Comparison of ENCODE assay signal across 8 cellular contexts in the genomic region with DNA sequence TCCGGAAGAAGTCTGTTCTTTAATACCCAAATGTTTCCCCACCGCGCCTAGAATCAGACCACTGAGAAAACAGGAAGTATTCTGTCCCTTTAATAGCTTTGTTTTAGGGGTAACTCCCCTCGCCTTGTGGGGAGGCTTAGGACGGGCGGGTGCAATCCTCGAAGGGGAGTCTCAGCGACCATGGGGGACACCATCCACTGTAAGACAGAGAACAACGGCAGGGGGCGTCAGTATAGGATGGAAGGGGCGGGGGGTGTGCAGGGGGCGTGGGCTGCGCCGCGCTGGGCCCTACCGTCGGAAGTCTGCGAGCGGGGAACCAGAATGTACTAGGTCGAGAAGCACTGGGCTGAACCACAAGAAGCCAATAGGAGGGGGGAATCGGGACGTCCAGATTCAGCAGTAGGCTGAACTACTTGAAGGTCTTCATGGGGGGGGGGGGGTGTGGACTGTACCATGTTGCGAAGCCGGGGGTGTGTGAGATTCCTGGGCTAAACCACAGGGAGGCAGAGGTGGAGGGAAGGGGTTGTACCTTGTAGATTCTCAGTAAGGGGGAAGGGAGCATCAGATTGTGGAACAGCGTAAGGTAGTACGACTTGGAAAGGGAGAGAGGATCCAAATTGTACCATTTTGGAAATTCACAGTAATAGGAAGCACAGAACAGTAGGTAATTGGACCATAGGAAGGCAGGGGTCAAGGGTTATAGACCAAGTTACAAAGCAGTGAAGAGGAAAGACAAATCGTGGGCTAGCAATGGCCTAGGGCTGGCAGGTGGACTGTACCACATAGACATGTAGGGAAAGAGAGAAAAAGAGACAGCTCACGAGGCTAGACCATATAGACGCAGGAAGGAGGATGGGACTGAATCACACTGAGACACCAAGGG. TPM values are rescaled to one million over a fixed set of nuclear protein-coding genes. Genes with fewer than 3 reads are reported as not detected.
DNase-seq lines count a peak whose midpoint lies in the region; ATAC-seq and TF ChIP-seq lines count a peak whose summit lies in the region.

No MANE protein-coding gene starts in this region.

- peak; percentile 10 for ATAC-seq in GM21423 (IDR thresholded peaks at IDR 0.05; ENCODE audit: unreplicated experiment)
- peak; percentile 38 to 43 for ATAC-seq in activated T-cell treated with anti-CD3 and anti-CD28 coated beads, Interleukin-2, amount 50 U/mL, for 72 hours (replicated peaks in 1 of 2)

- peak overlapping the region; percentile 83 to 98 (median 96) for H3K4me3 Mint-ChIP-seq in IgD-negative memory B cell
- peak overlapping the region; percentile 90 to 92 for H3K4me3 Mint-ChIP-seq in activated T-cell treated with anti-CD3 and anti-CD28 coated beads, Interleukin-2, amount 50 U/mL, for 72 hours
- peak overlapping the region; percentile 86 for H3K4me3 Mint-ChIP-seq in stimulated activated naive CD8-positive, alpha-beta T cell treated with anti-CD3 and anti-CD28 coated beads, Interleukin-15, Interleukin-2, amounts not matched to agents 100 ng/mL and 50 ng/mL, for 24 hours

- DNase-seq in COR-L47 (lab: John Stamatoyannopoulos, UW), result peak; percentile 91
- DNase-seq in OCI-M2 (lab: John Stamatoyannopoulos, UW; ENCODE audit: unreplicated experiment), result peak; percentile 68
- peak; percentile 84 to 88 for DNase-seq in activated T-cell treated with anti-CD3 and anti-CD28 coated beads, Interleukin-2, amount 50 U/mL, for 72 hours
- peak; percentile 98 for DNase-seq in esophagus muscularis mucosa (ENCODE audit: extremely low spot score)
- peak; percentile 90 for DNase-seq in myocyte (ENCODE audit: low read depth)

- H3K27me3 Mint-ChIP-seq in IgD-negative memory B cell, result no peaks in the 10 kb centered on the region
- H3K27me3 Mint-ChIP-seq in activated T-cell treated with anti-CD3 and anti-CD28 coated beads, Interleukin-2, amount 50 U/mL, for 72 hours (ENCODE audit: low read depth), result no peaks in the 10 kb centered on the region
- H3K27me3 Mint-ChIP-seq in stimulated activated naive CD8-positive, alpha-beta T cell treated with anti-CD3 and anti-CD28 coated beads, Interleukin-15, Interleukin-2, amounts not matched to agents 100 ng/mL and 50 ng/mL, for 24 hours, result no peaks in the 10 kb centered on the region

- no peaks in the 10 kb centered on the region for H3K9me3 ChIP-seq in esophagus muscularis mucosa

- H3K36me3 Mint-ChIP-seq in IgD-negative memory B cell, result peaks cover 7% of the 10 kb centered on the region
- H3K36me3 Mint-ChIP-seq in activated T-cell treated with anti-CD3 and anti-CD28 coated beads, Interleukin-2, amount 50 U/mL, for 72 hours (ENCODE audit: insufficient read depth in 2 of 2), result peaks cover 0 to 4% of the 10 kb centered on the region in 2 donors
- H3K36me3 Mint-ChIP-seq in stimulated activated naive CD8-positive, alpha-beta T cell treated with anti-CD3 and anti-CD28 coated beads, Interleukin-15, Interleukin-2, amounts not matched to agents 100 ng/mL and 50 ng/mL, for 24 hours (ENCODE audit: low read depth), result no peaks in the 10 kb centered on the region

- H3K27ac Mint-ChIP-seq in IgD-negative memory B cell, result peak overlapping the region; percentile 84 to 99 (median 98)
- H3K27ac Mint-ChIP-seq in activated T-cell treated with anti-CD3 and anti-CD28 coated beads, Interleukin-2, amount 50 U/mL, for 72 hours, result peak overlapping the region; percentile 74
- H3K27ac Mint-ChIP-seq in stimulated activated naive CD8-positive, alpha-beta T cell treated with anti-CD3 and anti-CD28 coated beads, Interleukin-15, Interleukin-2, amounts not matched to agents 100 ng/mL and 50 ng/mL, for 24 hours, result peak overlapping the region; percentile 97

- H3K36me3 ChIP-seq in esophagus muscularis mucosa, result no peaks in the 10 kb centered on the region

- peak; percentile 1 for TF ChIP-seq EP300 in esophagus muscularis mucosa (IDR thresholded peaks at IDR 0.05)

- H3K9me3 Mint-ChIP-seq in IgD-negative memory B cell, result no peaks in the 10 kb centered on the region
- H3K9me3 Mint-ChIP-seq in activated T-cell treated with anti-CD3 and anti-CD28 coated beads, Interleukin-2, amount 50 U/mL, for 72 hours, result peaks cover 2 to 5% of the 10 kb centered on the region in 2 donors
- no peaks in the 10 kb centered on the region for H3K9me3 Mint-ChIP-seq in stimulated activated naive CD8-positive, alpha-beta T cell treated with anti-CD3 and anti-CD28 coated beads, Interleukin-15, Interleukin-2, amounts not matched to agents 100 ng/mL and 50 ng/mL, for 24 hours

- peaks cover 38 to 61% (median 51%) of the 10 kb centered on the region in 4 donors for H3K4me1 ChIP-seq in esophagus muscularis mucosa

- TF ChIP-seq POLR2A in esophagus muscularis mucosa (IDR thresholded peaks at IDR 0.05; ENCODE audit: low read depth), result peak; percentile 7

- peak overlapping the region; percentile 95 to 100 (median 96) for H3K27ac ChIP-seq in esophagus muscularis mucosa (replicated peaks in 1 of 4)

- no peaks in the 10 kb centered on the region for H3K27me3 ChIP-seq in esophagus muscularis mucosa

- intact Hi-C loops in esophagus muscularis mucosa (cut with DNase I), result no loop called here

- peaks cover 13 to 28% (median 23%) of the 10 kb centered on the region in 3 donors for H3K4me1 Mint-ChIP-seq in IgD-negative memory B cell
- H3K4me1 Mint-ChIP-seq in activated T-cell treated with anti-CD3 and anti-CD28 coated beads, Interleukin-2, amount 50 U/mL, for 72 hours (ENCODE audit: low read depth), result peaks cover 40% of the 10 kb centered on the region
- peaks cover 52% of the 10 kb centered on the region for H3K4me1 Mint-ChIP-seq in stimulated activated naive CD8-positive, alpha-beta T cell treated with anti-CD3 and anti-CD28 coated beads, Interleukin-15, Interleukin-2, amounts not matched to agents 100 ng/mL and 50 ng/mL, for 24 hours (ENCODE audit: low read depth)

- TF ChIP-seq CTCF in esophagus muscularis mucosa (IDR thresholded peaks at IDR 0.05), result no peak

- 8% methylated on average over 29 of the region's 29 CpGs for WGBS in esophagus muscularis mucosa

- H3K4me3 ChIP-seq in esophagus muscularis mucosa, result peak overlapping the region; percentile 63 to 81 (median 78)

RNA-seq across cellular contexts. Expression of a gene that starts 1.0 kb away (rescaled TPM):
- 86.1 TPM for polyA plus RNA-seq in IgD-negative memory B cell
- total RNA-seq in activated T-cell treated with anti-CD3 and anti-CD28 coated beads, Interleukin-2, amount 50 U/mL, for 72 hours, result 10 to 100 TPM in 1 of 2 donors, 1 to 10 TPM in 1; 8.2 to 13.4 TPM
- 1 to 10 TPM; 3.0 to 9.3 (median 7.2) TPM for total RNA-seq in esophagus muscularis mucosa
- total RNA-seq in myocyte, result 6.9 and 17.0 TPM in 2 replicates
- 10.0 TPM for polyA plus RNA-seq in myocyte (2012)

RNA-seq across cellular contexts. Expression of a gene that starts 7.8 kb away (rescaled TPM):
- polyA plus RNA-seq in IgD-negative memory B cell, result 11.6 TPM
- total RNA-seq in activated T-cell treated with anti-CD3 and anti-CD28 coated beads, Interleukin-2, amount 50 U/mL, for 72 hours, result 10 to 100 TPM; 10.5 to 11.9 TPM
- total RNA-seq in esophagus muscularis mucosa (10 to 100 TPM; 11.9 to 16.5 (median 14.9) TPM), myocyte (1.5 and 2.0 TPM in 2 replicates)
- polyA plus RNA-seq in myocyte (2012), result 11.7 TPM

RNA-seq across cellular contexts. Expression of a gene that starts 18.9 kb away (rescaled TPM):
- 11.0 TPM for polyA plus RNA-seq in IgD-negative memory B cell
- 10 to 100 TPM; 26.9 to 27.2 TPM for total RNA-seq in activated T-cell treated with anti-CD3 and anti-CD28 coated beads, Interleukin-2, amount 50 U/mL, for 72 hours
- 10 to 100 TPM; 15.9 to 24.5 (median 17.0) TPM for total RNA-seq in esophagus muscularis mucosa
- total RNA-seq in myocyte, result 11.0 and 16.5 TPM in 2 replicates
- 13.6 TPM for polyA plus RNA-seq in myocyte (2012)

RNA-seq across cellular contexts. Expression of a gene that starts 19.2 kb away (rescaled TPM):
- polyA plus RNA-seq in IgD-negative memory B cell, result 2,549 TPM
- 1,000 to 10,000 TPM; 1,953 to 2,080 TPM for total RNA-seq in activated T-cell treated with anti-CD3 and anti-CD28 coated beads, Interleukin-2, amount 50 U/mL, for 72 hours
- 1,000 to 10,000 TPM; 1,298 to 2,105 (median 1,742) TPM for total RNA-seq in esophagus muscularis mucosa
- 1,744 and 2,296 TPM in 2 replicates for total RNA-seq in myocyte
- 1,684 TPM for polyA plus RNA-seq in myocyte (2012)

RNA-seq across cellular contexts. Expression of a gene that starts 23.3 kb away (rescaled TPM):
- not detected for polyA plus RNA-seq in IgD-negative memory B cell
- total RNA-seq in activated T-cell treated with anti-CD3 and anti-CD28 coated beads, Interleukin-2, amount 50 U/mL, for 72 hours, result 1 to 10 TPM; 7.5 to 8.5 TPM
- total RNA-seq in esophagus muscularis mucosa, result under 1 TPM; 0.32 to 0.69 (median 0.37) TPM
- 5.1 and 7.9 TPM in 2 replicates for total RNA-seq in myocyte
- polyA plus RNA-seq in myocyte (2012), result 0.77 TPM

Comparison
In these comparisons a context has a peak if more than half of its experiments do, and no peak if none do; other contexts are left out.
1. Peak in every context shown above with its lines: DNase-seq, ATAC-seq, H3K4me3 ChIP-seq and H3K27ac ChIP-seq.